ENCODE assay signal across 19 cellular contexts in genomic region chr4:101277661-101278060, GRCh38.
DNase-seq lines count a peak whose midpoint lies in the region; ATAC-seq and TF ChIP-seq lines count a peak whose summit lies in the region.
"Had no signal": no experiment of that assay in that cellular context is flagged by ENCODE, and none has a peak within 500 bp of the region (broad histone marks: within the 10 kb centered on the region; RNA-seq: fewer than 3 reads in every experiment).

No MANE protein-coding gene starts in this region.

- no peak overlapping the region for H3K27ac ChIP-seq in RWPE1
- H3K27ac ChIP-seq: right atrium auricular region, VCaP had no signal

- peak; percentile 83 for DNase-seq in EH (ENCODE audit: low read depth)
- peak; percentile 8 for DNase-seq in RWPE1 (ENCODE audit: low spot score)
- DNase-seq in fibroblast of gingiva (ENCODE audit: low read depth): peak; percentile 13
- DNase-seq in renal cortical epithelial cell (ENCODE audit: low read depth): peak; percentile 68
- DNase-seq in anterior cingulate cortex (lab: John Stamatoyannopoulos, UW): no peak
- no peak for DNase-seq in T1000 (lab: John Stamatoyannopoulos, UW)
- DNase-seq: activated CD8-positive, alpha-beta memory T cell treated with anti-CD3 and anti-CD28 coated beads for 24 hours; activated effector memory CD4-positive, alpha-beta T cell treated with Interleukin-2 at 50 U/mL for 16 hours; CD4-positive, CD25-positive, alpha-beta regulatory T cell; H9; NCI-H1930; NCI-H524; OCI-M1; stimulated activated CD4-positive, alpha-beta T cell treated with anti-CD3 and anti-CD28 coated beads, Interleukin-1b, Interleukin-23, amount 100 ng/mL, for 48 hours; SW 1271 had no signal

- ATAC-seq in GM21786 (IDR thresholded peaks at IDR 0.05; ENCODE audit: unreplicated experiment): no peak
- ATAC-seq in HG03159 (IDR thresholded peaks at IDR 0.05; ENCODE audit: unreplicated experiment): no peak

- POLR2A ChIA-PET in RWPE1 (lab: Yijun Ruan, JAX; ENCODE audit: low non-redundant PET): no interaction called here

- TF ChIP-seq CTCF in RWPE1 (conservative IDR thresholded peaks at IDR 0.05; ENCODE audit: low read depth): no peak

- CTCF ChIA-PET in RWPE1 (lab: Yijun Ruan, JAX): no interaction called here

Comparison
In these comparisons a context has a peak if more than half of its experiments do, and no peak if none do; other contexts are left out.
1. DNase-seq: peak in EH (single experiment), RWPE1 (single experiment), fibroblast of gingiva (single experiment) and renal cortical epithelial cell (single experiment); none in anterior cingulate cortex (0 of 58) and T1000 (single experiment).